Comparison of ENCODE assay signal across 33 cellular contexts in the genomic region with DNA sequence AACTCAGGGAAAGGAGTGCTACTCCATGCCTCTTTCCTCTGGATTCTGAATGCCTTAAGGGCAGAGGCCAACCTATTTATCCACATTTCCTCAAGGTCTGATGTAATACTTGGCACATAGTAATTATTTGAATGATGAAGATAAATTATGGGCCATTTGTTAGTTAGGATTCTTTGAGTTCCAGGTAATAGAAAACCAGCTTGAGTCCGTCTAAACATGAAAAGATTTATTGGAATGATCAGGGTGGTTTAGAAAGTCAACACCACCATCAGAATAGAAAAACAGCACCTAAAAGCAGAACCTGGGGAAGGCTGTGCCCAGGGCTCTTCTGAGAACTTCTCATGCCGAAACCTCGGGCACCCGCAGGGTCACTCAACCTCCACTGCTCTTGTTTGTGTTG.
"Had no signal": no experiment of that assay in that cellular context is flagged by ENCODE, and none has a peak within 500 bp of the region (broad histone marks: within the 10 kb centered on the region; RNA-seq: fewer than 3 reads in every experiment).

No MANE protein-coding gene starts in this region.

- DNase-seq: activated CD4-positive, alpha-beta memory T cell treated with anti-CD3 and anti-CD28 coated beads, Interleukin-2, amount 10 ng/mL, durations not matched to agents 7 days and 5 days; activated CD4-positive, alpha-beta T cell treated with anti-CD3 and anti-CD28 coated beads for 1 hour; activated CD4-positive, alpha-beta T cell treated with anti-CD3 and anti-CD28 coated beads for 48 hours; activated CD4-positive, CD25-positive, alpha-beta regulatory T cell; activated effector memory CD4-positive, alpha-beta T cell treated with anti-CD3 and anti-CD28 coated beads, Interleukin-2, amount 50 U/mL, for 16 hours; activated naive CD4-positive, alpha-beta T cell; activated naive CD4-positive, alpha-beta T cell treated with anti-CD3 and anti-CD28 coated beads, Interleukin-2, amount 50 U/mL, for 16 hours; activated naive CD8-positive, alpha-beta T cell treated with anti-CD3 and anti-CD28 coated beads for 36 hours; activated T-cell treated with anti-CD3 and anti-CD28 coated beads, Interleukin-2, amount 50 U/mL, for 1 hour; activated T-cell treated with anti-CD3 and anti-CD28 coated beads, Interleukin-2, amount 50 U/mL, for 72 hours; amniotic stem cell; aorta; MG63; NCI-H1048; NCI-H1105 treated with DMSO at 0.1 percent for 48 hours; NCI-H1436; NCI-H1694; NCI-H1930; NCI-H2081 treated with DMSO at 0.1 percent for 48 hours; NCI-H226; NCI-H524 treated with DMSO at 0.1 percent for 48 hours; NCI-H748 treated with DMSO at 0.1 percent for 48 hours; NK-92 treated with Interleukin-12 subunit alpha and Interleukin-12 subunit beta, amount 100 ng/mL, for 24 hours; PC-9; SIG-M5; T1000; WERI-Rb-1 had no signal

- H3K27me3 ChIP-seq: cardiac muscle cell, MG63 had no signal

- H3K9me3 ChIP-seq: MG63 had no signal

- H3K27ac Mint-ChIP-seq: activated CD4-positive, alpha-beta memory T cell treated with anti-CD3 and anti-CD28 coated beads, Interleukin-2, amount 10 ng/mL, durations not matched to agents 7 days and 5 days; activated naive CD8-positive, alpha-beta T cell treated with anti-CD3 and anti-CD28 coated beads for 36 hours; activated T-cell treated with anti-CD3 and anti-CD28 coated beads, Interleukin-2, amount 50 U/mL, for 72 hours; activated T-helper 17 cell treated with anti-CD3 and anti-CD28 coated beads, Interleukin-2, amount 50 U/mL, for 72 hours had no signal

- H3K4me3 Mint-ChIP-seq: activated CD4-positive, alpha-beta memory T cell treated with anti-CD3 and anti-CD28 coated beads, Interleukin-2, amount 10 ng/mL, durations not matched to agents 7 days and 5 days; activated naive CD8-positive, alpha-beta T cell treated with anti-CD3 and anti-CD28 coated beads for 36 hours; activated T-cell treated with anti-CD3 and anti-CD28 coated beads, Interleukin-2, amount 50 U/mL, for 72 hours; activated T-helper 17 cell treated with anti-CD3 and anti-CD28 coated beads, Interleukin-2, amount 50 U/mL, for 72 hours; central memory CD8-positive, alpha-beta T cell had no signal

- H3K27ac ChIP-seq: cardiac muscle cell, PC-9, RWPE1, WERI-Rb-1 had no signal

- H3K4me3 ChIP-seq: cardiac muscle cell, K562, MG63, PC-9 had no signal

- ATAC-seq: activated T-cell treated with anti-CD3 and anti-CD28 coated beads, Interleukin-2, amount 50 U/mL, for 72 hours; activated T-helper 17 cell treated with anti-CD3 and anti-CD28 coated beads, Interleukin-2, amount 50 U/mL, for 72 hours; K562; Right ventricle myocardium inferior had no signal

- H3K4me1 Mint-ChIP-seq: activated CD4-positive, alpha-beta memory T cell treated with anti-CD3 and anti-CD28 coated beads, Interleukin-2, amount 10 ng/mL, durations not matched to agents 7 days and 5 days; activated naive CD8-positive, alpha-beta T cell treated with anti-CD3 and anti-CD28 coated beads for 36 hours; activated T-helper 17 cell treated with anti-CD3 and anti-CD28 coated beads, Interleukin-2, amount 50 U/mL, for 72 hours; central memory CD8-positive, alpha-beta T cell had no signal

- H3K4me2 ChIP-seq: PC-9 had no signal

- H3K36me3 ChIP-seq: cardiac muscle cell, MG63, WERI-Rb-1 had no signal

- H2AFZ ChIP-seq: PC-9 had no signal

- H3K36me3 Mint-ChIP-seq: activated naive CD8-positive, alpha-beta T cell treated with anti-CD3 and anti-CD28 coated beads for 36 hours had no signal

- H3K9me3 Mint-ChIP-seq: activated CD4-positive, alpha-beta memory T cell treated with anti-CD3 and anti-CD28 coated beads, Interleukin-2, amount 10 ng/mL, durations not matched to agents 7 days and 5 days; activated naive CD8-positive, alpha-beta T cell treated with anti-CD3 and anti-CD28 coated beads for 36 hours; activated T-cell treated with anti-CD3 and anti-CD28 coated beads, Interleukin-2, amount 50 U/mL, for 72 hours; activated T-helper 17 cell treated with anti-CD3 and anti-CD28 coated beads, Interleukin-2, amount 50 U/mL, for 72 hours; central memory CD8-positive, alpha-beta T cell had no signal
